13 cellular contexts compared by ENCODE assay signal in the genomic region with DNA sequence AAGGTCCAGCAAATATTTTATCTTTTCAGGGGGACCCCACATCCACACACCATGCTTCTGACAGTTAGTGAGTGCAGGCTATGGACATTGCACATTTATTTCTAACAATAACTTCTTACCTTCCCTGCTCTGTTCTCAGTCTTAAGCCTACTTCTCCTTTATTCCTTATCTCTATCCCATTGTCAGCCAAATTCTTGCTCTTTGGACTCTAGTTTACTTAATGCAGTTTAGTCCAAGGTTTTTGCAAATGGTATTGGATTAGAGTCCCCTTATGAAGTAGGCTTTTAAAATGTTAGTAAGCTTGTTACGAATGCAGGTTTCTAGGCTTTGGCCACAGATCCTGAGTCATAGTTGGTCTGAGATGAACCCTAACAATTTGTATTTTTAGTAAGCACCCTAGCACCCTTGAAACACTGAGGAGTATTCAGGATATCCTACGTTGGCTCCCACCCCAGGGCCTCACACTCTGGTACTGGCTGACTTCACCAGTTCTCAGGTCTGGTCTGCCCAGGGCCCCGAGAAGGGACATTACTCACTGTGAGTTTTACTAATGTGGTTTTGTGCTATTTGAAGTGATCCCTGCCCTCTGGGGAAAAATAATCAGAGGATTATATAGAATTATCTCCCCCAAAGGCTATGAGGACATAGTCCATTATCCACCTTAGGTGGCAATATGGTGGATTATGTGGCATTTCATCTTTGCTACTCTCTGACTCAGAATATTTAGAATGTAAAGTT.
DNase-seq lines count a peak whose midpoint lies in the region; ATAC-seq and TF ChIP-seq lines count a peak whose summit lies in the region.
"Had no signal": no experiment of that assay in that cellular context is flagged by ENCODE, and none has a peak within 500 bp of the region (broad histone marks: within the 10 kb centered on the region; RNA-seq: fewer than 3 reads in every experiment).

No MANE protein-coding gene starts in this region.

- H3K4me3 ChIP-seq in MG63 (no peak overlapping the region), astrocyte of the spinal cord (ENCODE audit: low read depth, low read length) (no peak overlapping the region), mesendoderm (ENCODE audit: low read length) (no peak overlapping the region)
- H3K4me3 ChIP-seq: psoas muscle had no signal

- H3K23ac ChIP-seq in mesendoderm (ENCODE audit: low read length), result no peak overlapping the region

- no peaks in the 10 kb centered on the region for H3K36me3 ChIP-seq in MG63
- H3K36me3 ChIP-seq in mesendoderm (ENCODE audit: control insufficient read depth, insufficient read depth, low read length), result no peaks in the 10 kb centered on the region

- no peak overlapping the region for H3K56ac ChIP-seq in mesendoderm (ENCODE audit: low read length)

- peaks cover 14% of the 10 kb centered on the region for H3K9me3 ChIP-seq in MG63
- H3K9me3 ChIP-seq: psoas muscle had no signal

- H3K27ac ChIP-seq in mesendoderm (ENCODE audit: low read depth, low read length), result no peak overlapping the region
- H3K27ac ChIP-seq: psoas muscle, RWPE1 had no signal

- no peak for TF ChIP-seq CTCF in astrocyte of the spinal cord (IDR thresholded peaks at IDR 0.05; ENCODE audit: low read depth, low read length)

- in situ Hi-C loops in astrocyte of the spinal cord (cut with HindIII; ENCODE audit: low sequenced_read_pairs), result no loop called here

- H2BK120ac ChIP-seq in mesendoderm (ENCODE audit: low read depth, low read length), result no peak overlapping the region

- H4K5ac ChIP-seq in mesendoderm (ENCODE audit: low read length), result no peak overlapping the region

- H2BK15ac ChIP-seq in mesendoderm (replicated peaks; ENCODE audit: low read depth), result no peak overlapping the region

- H3K27me3 ChIP-seq in MG63 (no peaks in the 10 kb centered on the region), mesendoderm (ENCODE audit: insufficient read depth, low read length, poor library complexity) (no peaks in the 10 kb centered on the region)

- H2AK5ac ChIP-seq in mesendoderm (ENCODE audit: low read length), result no peak overlapping the region

- no peak overlapping the region for H4K8ac ChIP-seq in mesendoderm (ENCODE audit: low read depth, low read length)

- no peaks in the 10 kb centered on the region for H3K4me1 ChIP-seq in mesendoderm (ENCODE audit: control insufficient read depth, low read depth, low read length)

- no peaks in the 10 kb centered on the region for H3K79me1 ChIP-seq in mesendoderm (ENCODE audit: low read length)

- DNase-seq in D341Med (ENCODE audit: low spot score) (peak; percentile 58), MG63 (peak; percentile 92), astrocyte of the spinal cord (ENCODE audit: low read depth, low spot score) (peak; percentile 61), mesendoderm (no peak), NCI-H146 treated with DMSO at 0.1 percent for 48 hours (lab: John Stamatoyannopoulos, UW; ENCODE audit: unreplicated experiment) (no peak), superior temporal gyrus (ENCODE audit: extremely low spot score) (no peak), NCI-H2196 (lab: John Stamatoyannopoulos, UW; ENCODE audit: unreplicated experiment) (no peak)
- DNase-seq: activated naive CD4-positive, alpha-beta T cell treated with anti-CD3 and anti-CD28 coated beads, Interleukin-2, amount 10 ng/mL, durations not matched to agents 7 days and 5 days; DND-41; psoas muscle had no signal

- no peak for ATAC-seq in HG03521 (IDR thresholded peaks at IDR 0.05; ENCODE audit: unreplicated experiment)
- ATAC-seq: stimulated activated effector memory CD8-positive, alpha-beta T cell treated with anti-CD3 and anti-CD28 coated beads, Interleukin-12 subunit alpha, Interleukin-12 subunit beta, amount 100 ng/mL, for 72 hours had no signal

- no peak overlapping the region for H3K4me2 ChIP-seq in mesendoderm (ENCODE audit: low read length)

- H3K4ac ChIP-seq in mesendoderm (ENCODE audit: low read depth, low read length), result no peak overlapping the region

- no peaks in the 10 kb centered on the region for H3K79me2 ChIP-seq in mesendoderm (ENCODE audit: control insufficient read depth, insufficient read depth, low read length)

- H3K9ac ChIP-seq in mesendoderm (ENCODE audit: low read length), result no peak overlapping the region

- WGBS in mesendoderm (ENCODE audit: extremely low coverage, insufficient coverage, low lambda C conversion rate), result no CpG with 5 or more reads among the region's 3 CpGs

- H3K18ac ChIP-seq in mesendoderm (ENCODE audit: low read length), result peak overlapping the region; percentile 47

- no peak overlapping the region for H2BK5ac ChIP-seq in mesendoderm (ENCODE audit: low read length)

Comparison
In these comparisons a context has a peak if more than half of its experiments do, and no peak if none do; other contexts are left out.
1. DNase-seq: peak in D341Med (single experiment), MG63 (single experiment) and astrocyte of the spinal cord (single experiment); none in mesendoderm (single experiment), NCI-H146 treated with DMSO at 0.1 percent for 48 hours (single experiment), superior temporal gyrus (single experiment) and NCI-H2196 (single experiment).